ENCODE assay signal across 8 cellular contexts in the genomic region with DNA sequence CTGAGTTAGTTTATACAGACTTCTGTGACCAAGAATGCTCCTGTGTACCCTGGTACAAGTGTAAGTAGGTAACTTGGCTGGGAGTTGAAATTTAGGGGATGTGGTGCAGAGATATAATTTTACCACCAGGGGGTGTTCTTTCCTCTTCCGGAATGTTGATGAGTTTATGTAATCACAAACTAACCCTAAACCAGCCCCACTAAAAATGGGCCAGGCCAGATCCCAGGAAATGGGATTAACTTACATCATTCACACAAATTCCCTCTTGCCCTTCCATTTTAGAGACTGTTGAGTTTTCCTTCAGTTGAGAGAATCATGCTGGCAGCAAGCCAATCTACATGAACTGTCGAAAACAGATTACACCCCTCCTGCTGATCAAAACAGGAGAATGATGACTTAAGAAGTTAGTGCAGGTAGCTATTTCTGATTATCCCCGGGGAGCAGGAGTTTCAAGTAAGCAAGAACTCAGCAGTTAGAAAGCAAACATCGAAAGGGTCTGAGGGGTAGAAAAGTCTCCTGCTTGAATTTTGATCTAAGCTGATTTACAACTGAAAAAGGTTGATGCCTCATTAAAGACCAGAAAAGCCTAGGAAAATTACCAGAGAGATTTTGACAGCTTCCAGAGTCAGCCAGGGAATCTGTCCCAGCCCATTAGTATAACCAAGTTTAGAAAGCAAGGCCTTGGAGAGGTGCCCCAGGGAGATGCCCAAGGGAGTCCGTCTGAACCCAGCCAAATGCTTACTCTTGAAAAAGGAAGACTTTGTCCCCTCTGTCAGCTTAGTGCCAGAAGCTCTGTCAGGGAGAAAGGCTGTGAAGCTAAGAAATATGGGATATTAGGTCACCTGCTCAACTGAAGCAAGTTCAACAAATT. TPM values are rescaled to one million over a fixed set of nuclear protein-coding genes. Genes with fewer than 3 reads are reported as not detected.
A peak's percentile ranks its signal among the peaks of the same experiment; 100 is the strongest.
DNase-seq lines count a peak whose midpoint lies in the region; ATAC-seq and FAIRE-seq lines count a peak whose summit lies in the region.

No MANE protein-coding gene starts in this region.

- H3K27ac Mint-ChIP-seq in T-helper 2 cell treated with Interferon-gamma antibody and Interleukin-4, amounts not matched to agents 5 μg/mL and 100 μg/mL, for 36 hours, result no peak overlapping the region
- peak overlapping the region; percentile 77 for H3K27ac Mint-ChIP-seq in central memory CD8-positive, alpha-beta T cell (ENCODE audit: low read depth)

- H3K9me2 ChIP-seq in GM23248 (ENCODE audit: insufficient read depth), result no peaks in the 10 kb centered on the region

- H3K79me2 ChIP-seq in GM23248 (ENCODE audit: insufficient read depth), result no peaks in the 10 kb centered on the region

- no peak overlapping the region for H3K4me3 ChIP-seq in GM23248

- in situ Hi-C loops in GM23248 (cut with MboI), result loop anchor here (10.0 kb wide), 1 partner anchor 458 kb away; no protein-coding TSS in a partner anchor

- no peak overlapping the region for H3K4me3 Mint-ChIP-seq in T-helper 2 cell treated with Interferon-gamma antibody and Interleukin-4, amounts not matched to agents 5 μg/mL and 100 μg/mL, for 36 hours
- H3K4me3 Mint-ChIP-seq in central memory CD8-positive, alpha-beta T cell, result no peak overlapping the region

- peaks cover 38% of the 10 kb centered on the region for H3K27me3 Mint-ChIP-seq in T-helper 2 cell treated with Interferon-gamma antibody and Interleukin-4, amounts not matched to agents 5 μg/mL and 100 μg/mL, for 36 hours (ENCODE audit: low read depth)
- H3K27me3 Mint-ChIP-seq in central memory CD8-positive, alpha-beta T cell, result no peaks in the 10 kb centered on the region

- H3K9ac ChIP-seq in GM23248, result no peak overlapping the region; the same call in 1 of the 2 replicates

- peaks cover 20% of the 10 kb centered on the region for H3K4me1 Mint-ChIP-seq in T-helper 2 cell treated with Interferon-gamma antibody and Interleukin-4, amounts not matched to agents 5 μg/mL and 100 μg/mL, for 36 hours (ENCODE audit: low read depth)
- peaks cover 10% of the 10 kb centered on the region for H3K4me1 Mint-ChIP-seq in central memory CD8-positive, alpha-beta T cell

- peak; percentile 25 for DNase-seq in DMS153 (lab: John Stamatoyannopoulos, UW)
- DNase-seq in GM23248, result peak; percentile 77
- DNase-seq in NCI-H146 treated with DMSO at 0.1 percent for 48 hours (lab: John Stamatoyannopoulos, UW; ENCODE audit: unreplicated experiment), result peak; percentile 55
- DNase-seq in T-helper 2 cell treated with Interferon-gamma antibody and Interleukin-4, amounts not matched to agents 5 μg/mL and 100 μg/mL, for 36 hours (ENCODE audit: low spot score), result peak; percentile 10
- DNase-seq in central memory CD8-positive, alpha-beta T cell (ENCODE audit: low spot score in 2 of 2), result peak; percentile 34 to 46
- DNase-seq in stimulated activated CD4-positive, alpha-beta T cell treated with anti-CD3 and anti-CD28 coated beads, Interleukin-2, amount 100 ng/mL, for 48 hours, result peak; percentile 19 to 26

- H3F3A ChIP-seq in GM23248 (ENCODE audit: insufficient read depth), result peaks cover 6% of the 10 kb centered on the region; the same call in 1 of the 2 replicates

- WGBS in GM23248 (ENCODE audit: low coverage in 1 of 2, low lambda C conversion rate in 2 of 2, missing lambda C conversion rate in 2 of 2), 2 experiments, result 8 to 10% methylated on average over 5 of the region's 5 CpGs

- no peaks in the 10 kb centered on the region for H3K27me3 ChIP-seq in GM23248 (replicated peaks; ENCODE audit: insufficient read depth)

- peak; percentile 86 for ATAC-seq in central memory CD8-positive, alpha-beta T cell (replicated peaks; ENCODE audit: extremely low read depth, poor library complexity, severe bottlenecking)
- no peak for ATAC-seq in HG02763 (IDR thresholded peaks at IDR 0.05; ENCODE audit: unreplicated experiment)

- peak overlapping the region; percentile 23 for H3K4me2 ChIP-seq in GM23248 (ENCODE audit: unreplicated experiment)

- H4K20me1 ChIP-seq in GM23248 (ENCODE audit: insufficient read depth), result no peaks in the 10 kb centered on the region

- H2AFZ ChIP-seq in GM23248, result peak overlapping the region; percentile 76

- peak; percentile 95 for FAIRE-seq in islet of Langerhans (lab: Jason Lieb, UNC)

- H3K4me1 ChIP-seq in GM23248 (ENCODE audit: insufficient read depth), result peaks cover 11% of the 10 kb centered on the region; the same call in 1 of the 2 replicates

- H3K36me3 ChIP-seq in GM23248 (ENCODE audit: low read depth), result no peaks in the 10 kb centered on the region

- no peaks in the 10 kb centered on the region for H3K9me3 Mint-ChIP-seq in T-helper 2 cell treated with Interferon-gamma antibody and Interleukin-4, amounts not matched to agents 5 μg/mL and 100 μg/mL, for 36 hours
- no peaks in the 10 kb centered on the region for H3K9me3 Mint-ChIP-seq in central memory CD8-positive, alpha-beta T cell

- no peaks in the 10 kb centered on the region for H3K9me3 ChIP-seq in GM23248 (ENCODE audit: low read depth)

- no peak overlapping the region for H3K27ac ChIP-seq in GM23248

- H3K36me3 Mint-ChIP-seq in T-helper 2 cell treated with Interferon-gamma antibody and Interleukin-4, amounts not matched to agents 5 μg/mL and 100 μg/mL, for 36 hours (ENCODE audit: low read depth), result no peaks in the 10 kb centered on the region
- H3K36me3 Mint-ChIP-seq in central memory CD8-positive, alpha-beta T cell (ENCODE audit: insufficient read depth), result peaks cover 8% of the 10 kb centered on the region

RNA-seq across cellular contexts. Expression of a gene that starts 32.3 kb away (rescaled TPM):
- total RNA-seq in GM23248 (2014; rRNA removed; shearing (Covaris generic)), result 31.9 and 33.1 TPM in 2 replicates
- 64.7 and 66.1 TPM in 2 replicates for polyA plus RNA-seq in GM23248 (2016; fragmentation: Nextera tagmentation; extraction: Ambion mirVana)

Comparison
In these comparisons a context has a peak if more than half of its experiments do, and no peak if none do; other contexts are left out.
1. DNase-seq: peak in every context shown above with its lines; median percentile 77 in GM23248; 55 in NCI-H146 treated with DMSO at 0.1 percent for 48 hours; 40 in central memory CD8-positive, alpha-beta T cell; 25 in DMS153; 22 in stimulated activated CD4-positive, alpha-beta T cell treated with anti-CD3 and anti-CD28 coated beads, Interleukin-2, amount 100 ng/mL, for 48 hours; 10 in T-helper 2 cell treated with Interferon-gamma antibody and Interleukin-4, amounts not matched to agents 5 μg/mL and 100 μg/mL, for 36 hours.